1 cellular context compared by ENCODE assay signal in the genomic region with DNA sequence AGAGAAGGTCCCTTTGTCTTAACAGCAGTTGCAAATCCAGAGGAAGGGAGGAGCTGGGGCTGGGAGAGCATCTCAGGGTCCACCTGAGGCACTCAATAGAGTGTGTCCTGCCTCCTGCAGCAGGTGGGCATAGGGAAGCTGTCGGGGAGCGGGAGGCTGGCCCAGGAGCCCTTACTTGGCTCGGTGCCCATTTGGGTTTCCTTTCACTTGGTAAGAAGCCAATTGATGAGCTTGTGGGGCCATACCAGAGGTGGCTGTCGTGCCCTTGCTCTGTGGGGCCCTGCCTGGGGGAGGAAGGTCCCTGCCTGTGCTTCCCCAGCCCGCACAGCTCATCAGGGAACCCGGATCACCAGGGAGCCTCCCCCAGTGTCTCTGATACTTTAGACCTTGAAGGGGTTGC.
TF ChIP-seq lines count a peak whose summit lies in the region.

No MANE protein-coding gene starts in this region.

TF ChIP-seq in K562, 482 proteins besides CTCF, POLR2A, EP300 and RAD21:
- TF ChIP-seq IFI16 (CRISPR knock-in tag; IDR thresholded peaks at IDR 0.05), result no peak
- TF ChIP-seq NFYB (IDR thresholded peaks at IDR 0.05; ENCODE audit: extremely low read depth, insufficient read length), result no peak
- peak; percentile 81 for TF ChIP-seq NFIC (IDR thresholded peaks at IDR 0.05)
